Comparison of ENCODE assay signal across 1 cellular context in the genomic region with DNA sequence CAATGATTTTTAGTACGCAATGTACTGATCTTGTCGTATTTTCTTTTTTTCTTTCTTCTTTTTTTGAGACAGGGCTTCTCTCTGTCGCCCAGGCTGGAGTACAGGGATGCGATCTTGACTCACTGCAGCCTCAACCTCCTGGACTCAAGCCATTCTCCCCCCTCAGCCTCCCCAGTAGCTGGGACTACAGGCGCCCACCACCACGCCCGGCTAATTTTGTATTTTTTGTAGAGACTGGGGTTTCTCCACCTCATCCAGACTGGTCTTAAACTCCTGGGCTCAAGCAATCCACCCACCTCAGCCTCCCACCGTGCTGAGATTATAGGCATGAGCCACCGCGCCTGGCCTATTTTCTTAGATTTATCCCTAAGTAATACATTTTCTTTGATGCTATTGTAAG.
TF ChIP-seq lines count a peak whose summit lies in the region.

No MANE protein-coding gene starts in this region.

TF ChIP-seq in IMR-90, 13 proteins besides CTCF, POLR2A, EP300 and RAD21:
- TF ChIP-seq CHD1 (IDR thresholded peaks at IDR 0.05; ENCODE audit: low read depth, low read length) = no peak
- TF ChIP-seq MAZ (IDR thresholded peaks at IDR 0.05; ENCODE audit: borderline replicate concordance, low read depth, low read length) = no peak
- TF ChIP-seq, protein P1, sequence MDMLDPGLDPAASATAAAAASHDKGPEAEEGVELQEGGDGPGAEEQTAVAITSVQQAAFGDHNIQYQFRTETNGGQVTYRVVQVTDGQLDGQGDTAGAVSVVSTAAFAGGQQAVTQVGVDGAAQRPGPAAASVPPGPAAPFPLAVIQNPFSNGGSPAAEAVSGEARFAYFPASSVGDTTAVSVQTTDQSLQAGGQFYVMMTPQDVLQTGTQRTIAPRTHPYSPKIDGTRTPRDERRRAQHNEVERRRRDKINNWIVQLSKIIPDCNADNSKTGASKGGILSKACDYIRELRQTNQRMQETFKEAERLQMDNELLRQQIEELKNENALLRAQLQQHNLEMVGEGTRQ (IDR thresholded peaks at IDR 0.05; ENCODE audit: low read depth, low read length) = no peak
- TF ChIP-seq RFX5 (IDR thresholded peaks at IDR 0.05; ENCODE audit: low read depth, low read length) = no peak
- no peak for TF ChIP-seq CEBPB (IDR thresholded peaks at IDR 0.05; ENCODE audit: low read depth, low read length)
- TF ChIP-seq SMC3 (IDR thresholded peaks at IDR 0.05; ENCODE audit: low read depth, low read length) = no peak
- no peak for TF ChIP-seq MXI1 (IDR thresholded peaks at IDR 0.05; ENCODE audit: borderline replicate concordance, low read depth, low read length)
- no peak for TF ChIP-seq NFE2L2 (IDR thresholded peaks at IDR 0.05; ENCODE audit: low read depth, low read length)
- TF ChIP-seq, protein P2, sequence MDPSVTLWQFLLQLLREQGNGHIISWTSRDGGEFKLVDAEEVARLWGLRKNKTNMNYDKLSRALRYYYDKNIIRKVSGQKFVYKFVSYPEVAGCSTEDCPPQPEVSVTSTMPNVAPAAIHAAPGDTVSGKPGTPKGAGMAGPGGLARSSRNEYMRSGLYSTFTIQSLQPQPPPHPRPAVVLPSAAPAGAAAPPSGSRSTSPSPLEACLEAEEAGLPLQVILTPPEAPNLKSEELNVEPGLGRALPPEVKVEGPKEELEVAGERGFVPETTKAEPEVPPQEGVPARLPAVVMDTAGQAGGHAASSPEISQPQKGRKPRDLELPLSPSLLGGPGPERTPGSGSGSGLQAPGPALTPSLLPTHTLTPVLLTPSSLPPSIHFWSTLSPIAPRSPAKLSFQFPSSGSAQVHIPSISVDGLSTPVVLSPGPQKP (IDR thresholded peaks at IDR 0.05; ENCODE audit: borderline replicate concordance, low read depth, low read length) = no peak
- no peak for TF ChIP-seq RCOR1 (IDR thresholded peaks at IDR 0.05; ENCODE audit: insufficient replicate concordance, low read length)
- TF ChIP-seq BHLHE40 (IDR thresholded peaks at IDR 0.05; ENCODE audit: low read depth, low read length) = no peak
- TF ChIP-seq FOS (IDR thresholded peaks at IDR 0.05; ENCODE audit: low read depth, low read length) = no peak
- no peak for TF ChIP-seq MAFK (IDR thresholded peaks at IDR 0.05; ENCODE audit: low read depth, low read length)
